8 cellular contexts compared by ENCODE assay signal in the genomic region with DNA sequence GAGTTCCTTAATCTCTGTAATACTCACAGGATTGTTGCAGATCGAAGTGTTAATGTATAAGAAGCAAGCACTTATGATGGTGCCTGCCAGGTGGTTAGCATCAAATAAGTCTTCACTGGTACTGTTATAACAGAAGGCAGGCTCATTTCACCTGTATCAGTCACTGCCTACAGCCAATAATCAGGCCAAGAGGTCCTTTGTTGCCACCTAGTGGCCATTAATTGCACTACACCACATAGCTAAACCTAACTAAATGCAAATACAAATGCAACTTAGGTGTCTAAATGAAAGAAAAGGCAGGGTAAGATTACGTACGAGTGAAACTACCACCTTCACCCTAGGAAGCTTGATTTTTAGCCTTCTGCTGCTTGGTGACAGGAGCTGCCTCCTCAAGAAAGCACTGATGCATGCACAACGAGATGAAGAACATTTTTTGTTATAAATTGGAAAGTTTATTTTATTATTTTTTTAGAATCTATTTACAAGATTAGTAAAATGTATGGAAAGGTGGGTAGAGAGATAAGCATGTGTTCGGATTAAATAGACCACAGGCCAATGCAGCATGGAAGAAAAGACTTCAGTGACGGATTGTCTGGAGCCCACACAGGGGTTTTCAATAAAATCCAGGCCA.
DNase-seq lines count a peak whose midpoint lies in the region; ATAC-seq and TF ChIP-seq lines count a peak whose summit lies in the region.

No MANE protein-coding gene starts in this region.

- peak; percentile 79 for TF ChIP-seq CTCF in GM13976 (IDR thresholded peaks at IDR 0.05; ENCODE audit: borderline replicate concordance, control extremely low read depth, extremely low read depth, insufficient read depth, missing control alignments)

- DNase-seq in AG08395 (ENCODE audit: low spot score) (peak; percentile 67), GM13976 (ENCODE audit: low spot score) (peak; percentile 57), NCI-H1105 treated with DMSO at 0.1 percent for 48 hours (lab: John Stamatoyannopoulos, UW) (peak; percentile 77), T47D (ENCODE audit: low read depth in 1 of 2, low spot score in 1 of 2) (peak; percentile 73 to 87), kidney glomerular epithelial cell (lab: John Stamatoyannopoulos, UW) (peak; percentile 66)
- peak; percentile 23 to 24 for DNase-seq in stimulated activated CD4-positive, alpha-beta T cell treated with anti-CD3 and anti-CD28 coated beads, Interleukin-4, amount 100 ng/mL, for 48 hours (ENCODE audit: low read depth in 2 of 2)

- peak; percentile 60 for ATAC-seq in HG02763 (IDR thresholded peaks at IDR 0.05; ENCODE audit: unreplicated experiment)
- peak; percentile 78 for ATAC-seq in SK-N-SH treated with all-trans-retinoic acid at 6 μM for 48 hours

- in situ Hi-C loops in GM13976 (cut with MboI; ENCODE audit: low sequenced_read_pairs, unreplicated experiment) = no loop called here
- in situ Hi-C loops in T47D (cut with HindIII; ENCODE audit: low pct_unique_long_range_greater_than_20kb, low sequenced_read_pairs) = no loop called here

TF ChIP-seq in SK-N-SH treated with all-trans-retinoic acid at 6 μM for 48 hours, 23 proteins besides CTCF, POLR2A, EP300 and RAD21:
- no peak for TF ChIP-seq RARB (CRISPR knock-in tag; IDR thresholded peaks at IDR 0.05)
- TF ChIP-seq ZNF8 (CRISPR knock-in tag; IDR thresholded peaks at IDR 0.05) = no peak
- TF ChIP-seq TCF4 (CRISPR knock-in tag; IDR thresholded peaks at IDR 0.05; ENCODE audit: borderline replicate concordance) = no peak
- TF ChIP-seq, protein P1, sequence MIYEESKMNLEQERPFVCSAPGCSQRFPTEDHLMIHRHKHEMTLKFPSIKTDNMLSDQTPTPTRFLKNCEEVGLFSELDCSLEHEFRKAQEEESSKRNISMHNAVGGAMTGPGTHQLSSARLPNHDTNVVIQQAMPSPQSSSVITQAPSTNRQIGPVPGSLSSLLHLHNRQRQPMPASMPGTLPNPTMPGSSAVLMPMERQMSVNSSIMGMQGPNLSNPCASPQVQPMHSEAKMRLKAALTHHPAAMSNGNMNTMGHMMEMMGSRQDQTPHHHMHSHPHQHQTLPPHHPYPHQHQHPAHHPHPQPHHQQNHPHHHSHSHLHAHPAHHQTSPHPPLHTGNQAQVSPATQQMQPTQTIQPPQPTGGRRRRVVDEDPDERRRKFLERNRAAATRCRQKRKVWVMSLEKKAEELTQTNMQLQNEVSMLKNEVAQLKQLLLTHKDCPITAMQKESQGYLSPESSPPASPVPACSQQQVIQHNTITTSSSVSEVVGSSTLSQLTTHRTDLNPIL (CRISPR knock-in tag; IDR thresholded peaks at IDR 0.05; ENCODE audit: low read depth) = no peak
- no peak for TF ChIP-seq ZFP3 (CRISPR knock-in tag; IDR thresholded peaks at IDR 0.05)
- no peak for TF ChIP-seq OSR1 (CRISPR knock-in tag; IDR thresholded peaks at IDR 0.05)
- TF ChIP-seq GLIS3 (CRISPR knock-in tag; IDR thresholded peaks at IDR 0.05) = no peak
TF ChIP-seq in SK-N-SH treated with all-trans-retinoic acid at 6 μM for 48 hours: peak in this region for 0.

Comparison
In these comparisons a context has a peak if more than half of its experiments do, and no peak if none do; other contexts are left out.
1. Peak in every context shown above with its lines: DNase-seq and ATAC-seq.
2. DNase-seq: peak in every context shown above with its lines; median percentile 80 in T47D; 77 in NCI-H1105 treated with DMSO at 0.1 percent for 48 hours; 67 in AG08395; 66 in kidney glomerular epithelial cell; 57 in GM13976; 24 in stimulated activated CD4-positive, alpha-beta T cell treated with anti-CD3 and anti-CD28 coated beads, Interleukin-4, amount 100 ng/mL, for 48 hours.